20 cellular contexts compared by ENCODE assay signal in the genomic region with DNA sequence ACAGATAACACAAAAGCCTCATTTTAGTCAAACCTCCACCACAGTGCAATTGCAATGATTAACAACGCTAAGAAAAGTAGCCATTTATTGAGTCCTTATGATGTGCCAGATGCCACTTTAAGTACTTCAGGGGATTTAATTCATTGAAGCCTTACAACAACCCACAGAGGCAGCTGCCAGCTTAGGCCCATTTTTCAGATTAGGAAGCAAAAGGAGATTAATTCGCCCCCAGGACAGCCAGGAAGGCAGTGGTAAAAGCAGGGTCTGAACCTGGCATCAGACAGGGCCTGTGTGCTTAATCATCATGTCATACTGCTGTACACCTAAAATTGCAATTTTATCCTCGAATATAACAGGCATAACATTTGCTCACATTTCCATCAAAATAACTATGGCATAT.
"Had no signal": no experiment of that assay in that cellular context is flagged by ENCODE, and none has a peak within 500 bp of the region (broad histone marks: within the 10 kb centered on the region; RNA-seq: fewer than 3 reads in every experiment).

No MANE protein-coding gene starts in this region.

- H3K27ac Mint-ChIP-seq: dendritic cell treated with granulocyte-macrophage colony-stimulating factor and Interleukin-4, amounts not matched to agents 40 ng/mL and 50 ng/mL, for 4 days; memory B cell; mesothelial cell of epicardium; natural killer cell; stimulated activated naive B cell treated with anti-CD40 and anti-IgM and Interleukin-4, amounts not matched to agents 10 μg/mL and 1 μg/mL and 100 μg/mL, for 72 hours; stimulated activated naive CD8-positive, alpha-beta T cell treated with anti-CD3 and anti-CD28 coated beads, Interleukin-15, amount 100 ng/mL, for 72 hours had no signal

- H3K9me3 Mint-ChIP-seq: natural killer cell, neural crest cell had no signal

- H3K27me3 ChIP-seq: heart right ventricle, left lung, testis, tibial nerve, upper lobe of right lung, vagina had no signal

- H3K4me3 ChIP-seq: heart right ventricle, left lung, lower lobe of right lung, testis, tibial nerve, upper lobe of right lung, vagina had no signal

- H3K9me3 ChIP-seq: lower lobe of right lung, testis, tibial nerve, upper lobe of right lung, vagina had no signal

- H3K27ac ChIP-seq: heart right ventricle, left lung, lower lobe of right lung, testis, tibial nerve, upper lobe of right lung, vagina had no signal

- H3K36me3 ChIP-seq: upper lobe of right lung, vagina had no signal

- DNase-seq: erythroblast; foreskin melanocyte; heart right ventricle; islet precursor cell; left lung; lower lobe of right lung; natural killer cell; posterior cingulate gyrus; stimulated activated CD4-positive, alpha-beta T cell treated with anti-CD3 and anti-CD28 coated beads, Interleukin-2, amount 100 ng/mL, for 24 hours; stimulated activated CD4-positive, alpha-beta T cell treated with anti-CD3 and anti-CD28 coated beads, Interleukin-4, amount 100 ng/mL, for 4 hours; stimulated activated naive B cell treated with anti-CD40 and anti-IgM and Interleukin-4, amounts not matched to agents 10 μg/mL and 1 μg/mL and 100 μg/mL, for 72 hours; stimulated activated naive CD8-positive, alpha-beta T cell treated with anti-CD3 and anti-CD28 coated beads, Interleukin-15, amount 100 ng/mL, for 72 hours; testis; upper lobe of right lung had no signal

- H3K4me3 Mint-ChIP-seq: dendritic cell treated with granulocyte-macrophage colony-stimulating factor and Interleukin-4, amounts not matched to agents 40 ng/mL and 50 ng/mL, for 4 days; memory B cell; mesothelial cell of epicardium; natural killer cell; neural crest cell; stimulated activated naive B cell treated with anti-CD40 and anti-IgM and Interleukin-4, amounts not matched to agents 10 μg/mL and 1 μg/mL and 100 μg/mL, for 72 hours; stimulated activated naive CD8-positive, alpha-beta T cell treated with anti-CD3 and anti-CD28 coated beads, Interleukin-15, amount 100 ng/mL, for 72 hours had no signal

- H3K4me1 ChIP-seq: left lung, lower lobe of right lung, testis, tibial nerve, upper lobe of right lung, vagina had no signal

- H3K27me3 Mint-ChIP-seq: dendritic cell treated with granulocyte-macrophage colony-stimulating factor and Interleukin-4, amounts not matched to agents 40 ng/mL and 50 ng/mL, for 4 days; memory B cell; stimulated activated naive B cell treated with anti-CD40 and anti-IgM and Interleukin-4, amounts not matched to agents 10 μg/mL and 1 μg/mL and 100 μg/mL, for 72 hours; stimulated activated naive CD8-positive, alpha-beta T cell treated with anti-CD3 and anti-CD28 coated beads, Interleukin-15, amount 100 ng/mL, for 72 hours had no signal
